Comparison of ENCODE assay signal across 8 cellular contexts in the genomic region with DNA sequence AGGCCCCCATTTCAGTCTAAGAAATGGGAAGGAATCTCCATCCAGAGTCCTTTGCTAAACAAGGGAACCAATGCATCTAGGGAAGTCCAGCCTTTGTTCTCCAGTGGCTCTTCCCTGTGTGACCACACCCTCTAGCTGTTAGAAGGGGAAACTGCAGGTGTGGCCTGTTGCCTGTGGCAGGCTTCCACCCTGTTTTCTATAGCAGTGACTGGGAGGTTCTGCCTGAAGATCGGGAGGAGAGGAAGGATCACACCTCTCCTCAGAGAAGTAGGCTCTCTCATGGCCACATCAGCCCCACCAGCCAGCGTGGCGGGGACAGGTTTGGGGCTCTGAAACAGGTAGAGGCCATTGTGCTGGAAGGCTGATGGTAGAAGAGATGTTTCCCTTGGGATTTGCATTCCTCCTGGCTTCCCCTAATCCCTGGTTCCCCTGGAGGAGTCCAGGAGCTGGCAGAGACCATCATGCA. TPM values are rescaled to one million over a fixed set of nuclear protein-coding genes. Genes with fewer than 3 reads are reported as not detected.
DNase-seq lines count a peak whose midpoint lies in the region; ATAC-seq and TF ChIP-seq lines count a peak whose summit lies in the region.

No MANE protein-coding gene starts in this region.

- no peaks in the 10 kb centered on the region for H3K9me3 ChIP-seq in MM.1S (replicated peaks; ENCODE audit: insufficient read depth, low read length)
- no peaks in the 10 kb centered on the region for H3K9me3 ChIP-seq in T-helper 17 cell (ENCODE audit: control insufficient read depth, low read length, poor library complexity, severe bottlenecking)
- H3K9me3 ChIP-seq in fibroblast of lung (ENCODE audit: control insufficient read depth, insufficient read depth, low read depth, low read length): no peaks in the 10 kb centered on the region

- H3K79me2 ChIP-seq in MM.1S (ENCODE audit: low read length) (no peaks in the 10 kb centered on the region), fibroblast of lung (ENCODE audit: control insufficient read depth, insufficient read depth, low read length) (no peaks in the 10 kb centered on the region)

- no peak overlapping the region for H3K4me3 ChIP-seq in MM.1S (ENCODE audit: low read length)
- H3K4me3 ChIP-seq in fibroblast of lung (replicated peaks in 1 of 4; ENCODE audit: control extremely low read depth in 1 of 4, insufficient read depth in 1 of 4, low read depth in 3 of 4, low read length in 4 of 4): no peak overlapping the region

- H3K36me3 Mint-ChIP-seq in T-helper 17 cell (ENCODE audit: low read depth): no peaks in the 10 kb centered on the region
- H3K36me3 Mint-ChIP-seq in nephron (ENCODE audit: low read depth): peaks cover 33% of the 10 kb centered on the region

- TF ChIP-seq CTCF in MM.1S (IDR thresholded peaks at IDR 0.05; ENCODE audit: low read length) (peak; percentile 81), fibroblast of lung (conservative IDR thresholded peaks at IDR 0.05 in 1 of 2, IDR thresholded peaks at IDR 0.05 in 1 of 2; ENCODE audit: low read depth in 1 of 2, low read length in 2 of 2) (peak; percentile 69 to 84), nephron (IDR thresholded peaks at IDR 0.05; ENCODE audit: unreplicated experiment in 3 of 3) (peak; percentile 77 to 79 (median 79))

- H3K9me2 ChIP-seq in MM.1S (replicated peaks; ENCODE audit: insufficient read depth, low read length): no peaks in the 10 kb centered on the region

- no peaks in the 10 kb centered on the region for H3F3A ChIP-seq in MM.1S (ENCODE audit: insufficient read depth, low read length)

- peaks cover 2% of the 10 kb centered on the region for H3K4me1 Mint-ChIP-seq in T-helper 17 cell
- peaks cover 39% of the 10 kb centered on the region for H3K4me1 Mint-ChIP-seq in nephron

- no peaks in the 10 kb centered on the region for H3K9me3 Mint-ChIP-seq in nephron

- no peaks in the 10 kb centered on the region for H3K36me3 ChIP-seq in MM.1S (replicated peaks; ENCODE audit: insufficient read depth, low read length)
- H3K36me3 ChIP-seq in fibroblast of lung (ENCODE audit: control insufficient read depth, insufficient read depth, low read length): peaks cover 6% of the 10 kb centered on the region

- H2AFZ ChIP-seq in MM.1S (ENCODE audit: low read length) (no peak overlapping the region), fibroblast of lung (ENCODE audit: low read length) (no peak overlapping the region)

- no peaks in the 10 kb centered on the region for H3K27me3 ChIP-seq in MM.1S (replicated peaks; ENCODE audit: insufficient read depth, low read length)
- no peaks in the 10 kb centered on the region for H3K27me3 ChIP-seq in fibroblast of lung (ENCODE audit: control insufficient read depth, insufficient read depth, low read length)

- H3K4me1 ChIP-seq in MM.1S (ENCODE audit: low read length): no peaks in the 10 kb centered on the region
- peaks cover 13% of the 10 kb centered on the region for H3K4me1 ChIP-seq in fibroblast of lung (ENCODE audit: control insufficient read depth, extremely low read depth, insufficient read depth, low read length)

- H4K20me1 ChIP-seq in MM.1S (ENCODE audit: insufficient read depth, low read length): no peaks in the 10 kb centered on the region
- H4K20me1 ChIP-seq in fibroblast of lung (ENCODE audit: control insufficient read depth, extremely low read depth, insufficient read depth, low read length): no peaks in the 10 kb centered on the region

- no peaks in the 10 kb centered on the region for H3K27me3 Mint-ChIP-seq in T-helper 17 cell
- H3K27me3 Mint-ChIP-seq in nephron (ENCODE audit: low read depth): no peaks in the 10 kb centered on the region

- H3K27ac Mint-ChIP-seq in T-helper 17 cell (peak overlapping the region; percentile 24), nephron (peak overlapping the region; percentile 79 to 96 (median 89))

- no peak overlapping the region for H3K27ac ChIP-seq in MM.1S (ENCODE audit: low read length)
- no peak overlapping the region for H3K27ac ChIP-seq in fibroblast of lung (ENCODE audit: insufficient read depth, low read length)

- H3K9ac ChIP-seq in MM.1S (ENCODE audit: low read length) (no peak overlapping the region), fibroblast of lung (ENCODE audit: insufficient read depth, low read length) (no peak overlapping the region)

- H3K4me3 Mint-ChIP-seq in T-helper 17 cell (no peak overlapping the region), nephron (no peak overlapping the region)

- DNase-seq in stimulated activated CD4-positive, alpha-beta T cell treated with anti-CD3 and anti-CD28 coated beads, Interleukin-1b, Interleukin-23, amount 100 ng/mL, for 48 hours: peak; percentile 14
- DNase-seq in stimulated activated CD4-positive, alpha-beta T cell treated with anti-CD3 and anti-CD28 coated beads, Interleukin-4, amount 100 ng/mL, for 1 hour: no peak
- DNase-seq in MM.1S: peak; percentile 41
- DNase-seq in T-helper 17 cell: no peak
- peak; percentile 54 for DNase-seq in fibroblast of lung (ENCODE audit: low read depth in 2 of 2)
- DNase-seq in activated gamma-delta T cell (lab: John Stamatoyannopoulos, UW): no peak

- H3K4me2 ChIP-seq in MM.1S (ENCODE audit: low read depth, low read length): no peak overlapping the region
- H3K4me2 ChIP-seq in fibroblast of lung (ENCODE audit: extremely low read depth, insufficient read depth, low read length): no peak overlapping the region

- ATAC-seq in T-helper 17 cell (peak; percentile 59), GM21786 (IDR thresholded peaks at IDR 0.05; ENCODE audit: unreplicated experiment) (no peak)

RNA-seq across cellular contexts. Expression of gene TRIM8, which starts 47.7 kb away (rescaled TPM):
- total RNA-seq in T-helper 17 cell (10 to 100 TPM; 63.6 to 73.0 TPM), fibroblast of lung (80.9 and 143 TPM in 2 replicates)
- 93.2 and 152 TPM in 2 replicates for polyA plus RNA-seq in fibroblast of lung
- polyA plus RNA-seq in fibroblast of lung (2012): 166 and 220 TPM in 2 replicates
- 118 and 164 TPM in 2 replicates for polyA minus RNA-seq in fibroblast of lung (ENCODE audit: low replicate concordance)

Comparison
In these comparisons a context has a peak if more than half of its experiments do, and no peak if none do; other contexts are left out.
1. DNase-seq: peak in stimulated activated CD4-positive, alpha-beta T cell treated with anti-CD3 and anti-CD28 coated beads, Interleukin-1b, Interleukin-23, amount 100 ng/mL, for 48 hours (single experiment), MM.1S (single experiment) and fibroblast of lung (2 of 2); none in stimulated activated CD4-positive, alpha-beta T cell treated with anti-CD3 and anti-CD28 coated beads, Interleukin-4, amount 100 ng/mL, for 1 hour (single experiment), T-helper 17 cell (0 of 3) and activated gamma-delta T cell (single experiment).
2. Peak in every context shown above with its lines, with median percentiles within 50 percentile points of each other: CTCF ChIP-seq.